ENCODE assay signal across 23 cellular contexts in the genomic region with DNA sequence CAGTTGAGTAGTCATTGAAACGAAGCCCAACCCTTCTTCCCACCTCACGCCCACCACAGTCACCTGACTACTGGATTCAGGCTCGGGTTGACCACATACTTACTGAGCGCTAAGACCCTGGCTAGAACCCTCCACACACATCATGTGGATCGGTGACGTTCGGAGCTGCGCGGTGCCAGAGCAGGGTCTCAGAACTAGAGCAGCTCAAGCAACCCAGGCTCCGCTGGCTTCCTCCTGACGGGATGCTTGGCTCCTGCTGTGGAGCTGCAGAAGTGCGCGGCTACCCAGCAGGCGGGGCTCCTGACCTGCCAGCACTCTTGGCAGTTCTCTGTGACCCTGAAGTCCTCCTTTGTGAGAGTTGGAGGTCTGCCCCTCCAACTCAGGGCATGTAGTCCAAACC.
A peak's percentile ranks its signal among the peaks of the same experiment; 100 is the strongest.
DNase-seq lines count a peak whose midpoint lies in the region; ATAC-seq and TF ChIP-seq lines count a peak whose summit lies in the region.
"Had no signal": no experiment of that assay in that cellular context is flagged by ENCODE, and none has a peak within 500 bp of the region (broad histone marks: within the 10 kb centered on the region; RNA-seq: fewer than 3 reads in every experiment).

No MANE protein-coding gene starts in this region.

- H3K4me1 ChIP-seq in DND-41 (ENCODE audit: insufficient read depth, low read length) (peaks cover 8% of the 10 kb centered on the region), IMR-90 (ENCODE audit: control insufficient read depth, insufficient read depth, low read length) (peaks cover 17% of the 10 kb centered on the region), neuronal stem cell (ENCODE audit: control insufficient read depth in 2 of 2, insufficient read depth in 1 of 2, low read depth in 1 of 2, low read length in 2 of 2) (peaks cover 1 to 8% of the 10 kb centered on the region in 2 donors)
- H3K4me1 ChIP-seq: Caco-2 had no signal

- POLR2A ChIA-PET in IMR-90 (lab: Charles Lee; ENCODE audit: unreplicated experiment), result no interaction called here

- H2BK120ac ChIP-seq in IMR-90 (ENCODE audit: low read depth, low read length) (peak overlapping the region; percentile 85), neuronal stem cell (ENCODE audit: low read depth, low read length) (no peak overlapping the region)

- no peak overlapping the region for H3K4me3 Mint-ChIP-seq in endothelial cell (ENCODE audit: unreplicated experiment)
- H3K4me3 Mint-ChIP-seq: CD4-positive, alpha-beta memory T cell had no signal

- ATAC-seq in DND-41 (ENCODE audit: insufficient read depth, low read depth) (0 out of 3 replicates have a peak, but pooled peaks have one; percentile 27), IMR-90 (ENCODE audit: low read depth) (no peak), GM21423 (IDR thresholded peaks at IDR 0.05; ENCODE audit: unreplicated experiment) (no peak)
- ATAC-seq: HCT116, Panc1 had no signal

- H2BK5ac ChIP-seq in IMR-90 (ENCODE audit: low read depth, low read length, poor library complexity, severe bottlenecking) (no peak overlapping the region), neuronal stem cell (ENCODE audit: low read length) (no peak overlapping the region)

- H4K8ac ChIP-seq in IMR-90 (ENCODE audit: low read depth in 2 of 2, low read length in 2 of 2) (no peak overlapping the region), neuronal stem cell (ENCODE audit: low read depth, low read length) (peak overlapping the region; percentile 86)

- DNase-seq in DND-41, result no peak
- no peak for DNase-seq in IMR-90
- no peak for DNase-seq in endothelial cell (ENCODE audit: low spot score)
- DNase-seq in neuronal stem cell (ENCODE audit: low spot score), result no peak
- DNase-seq in COR-L47 (lab: John Stamatoyannopoulos, UW), result no peak
- no peak for DNase-seq in NOMO-1 treated with DMSO at 0.1 percent for 48 hours (lab: John Stamatoyannopoulos, UW; ENCODE audit: unreplicated experiment)
- DNase-seq in NCI-H345 treated with DMSO at 0.1 percent for 48 hours (lab: John Stamatoyannopoulos, UW; ENCODE audit: unreplicated experiment), result no peak
- DNase-seq: AML-193; Caco-2; CD4-positive, alpha-beta memory T cell; GOT3; NCI-H1048; NCI-H1417; NCI-H1694; NCI-H2029 treated with DMSO at 0.1 percent for 48 hours; NCI-H510A; NCI-H69; SHP77 had no signal

- H3K27ac ChIP-seq in DND-41 (ENCODE audit: low read length) (no peak overlapping the region), IMR-90 (ENCODE audit: insufficient read depth, low read length) (no peak overlapping the region), neuronal stem cell (replicated peaks; ENCODE audit: low read length) (no peak overlapping the region)
- H3K27ac ChIP-seq: RWPE1 had no signal

- H3K9ac ChIP-seq in DND-41 (ENCODE audit: low read depth, low read length) (no peak overlapping the region), IMR-90 (ENCODE audit: low read depth, low read length) (no peak overlapping the region), neuronal stem cell (ENCODE audit: low read depth, low read length, poor library complexity) (no peak overlapping the region)

- no peak overlapping the region for H2AK9ac ChIP-seq in IMR-90 (replicated peaks; ENCODE audit: low read depth, low read length, poor library complexity)

- dilution Hi-C loops in IMR-90 (cut with HindIII; ENCODE audit: low sequenced_read_pairs, unreplicated experiment), result no loop called here

- no peaks in the 10 kb centered on the region for H3K9me3 Mint-ChIP-seq in endothelial cell (ENCODE audit: unreplicated experiment)
- H3K9me3 Mint-ChIP-seq: CD4-positive, alpha-beta memory T cell had no signal

- H2BK15ac ChIP-seq in IMR-90 (ENCODE audit: low read depth, low read length) (peak overlapping the region; percentile 39; the same call in 1 of the 3 replicates), neuronal stem cell (ENCODE audit: low read length) (no peak overlapping the region)

- CTCF ChIA-PET in IMR-90 (lab: Yijun Ruan, JAX), result no interaction called here

- no peaks in the 10 kb centered on the region for H3K36me3 ChIP-seq in DND-41 (ENCODE audit: insufficient read depth, low read length)
- H3K36me3 ChIP-seq in IMR-90 (ENCODE audit: control insufficient read depth, insufficient read depth, low read length), result no peaks in the 10 kb centered on the region
- no peaks in the 10 kb centered on the region for H3K36me3 ChIP-seq in neuronal stem cell (replicated peaks in 1 of 2; ENCODE audit: control insufficient read depth in 2 of 2, insufficient read depth in 2 of 2, low read length in 2 of 2)

- H3K4me3 ChIP-seq in DND-41 (ENCODE audit: low read depth in 1 of 2, low read length in 2 of 2), result no peak overlapping the region
- no peak overlapping the region for H3K4me3 ChIP-seq in IMR-90 (ENCODE audit: insufficient read depth, low read depth, low read length)
- H3K4me3 ChIP-seq in neuronal stem cell (ENCODE audit: low read length in 2 of 2), result no peak overlapping the region

- H2BK12ac ChIP-seq in neuronal stem cell (ENCODE audit: low read length), result peak overlapping the region; percentile 4

- 96% methylated on average over 9 of the region's 14 CpGs; no CpG with 5 or more reads in 1 of the 2 experiments for WGBS in IMR-90 (ENCODE audit: extremely low coverage in 2 of 2, insufficient read length in 1 of 2), 2 experiments
- no CpG with 5 or more reads among the region's 14 CpGs for WGBS in neuronal stem cell (ENCODE audit: extremely low coverage in 2 of 2, insufficient read length in 2 of 2, insufficient replicate concordance in 1 of 2), 2 donors

- H3K4me1 Mint-ChIP-seq in endothelial cell (ENCODE audit: unreplicated experiment), result peaks cover 7% of the 10 kb centered on the region

- H3K27ac Mint-ChIP-seq in endothelial cell (ENCODE audit: unreplicated experiment), result peak overlapping the region; percentile 18
- H3K27ac Mint-ChIP-seq: CD4-positive, alpha-beta memory T cell; IgD-negative memory B cell had no signal

- H3K36me3 Mint-ChIP-seq in endothelial cell (ENCODE audit: low read depth, unreplicated experiment), result peaks cover 4% of the 10 kb centered on the region
- H3K36me3 Mint-ChIP-seq: CD4-positive, alpha-beta memory T cell had no signal

- H3K4me2 ChIP-seq in DND-41 (ENCODE audit: insufficient read depth, low read length), result no peak overlapping the region
- H3K4me2 ChIP-seq in IMR-90 (ENCODE audit: low read depth, low read length), result no peak overlapping the region
- no peak overlapping the region for H3K4me2 ChIP-seq in neuronal stem cell (ENCODE audit: insufficient read depth, low read length, poor library complexity, severe bottlenecking)

- no TSS peak for BruUV-seq in IMR-90 (replicated peaks; lab: Mats Ljungman, UMichigan)

- no peak overlapping the region for H3K56ac ChIP-seq in IMR-90 (ENCODE audit: extremely low read depth, insufficient read depth, low read length)

- TF ChIP-seq POLR2A in IMR-90 (IDR thresholded peaks at IDR 0.05; ENCODE audit: low read depth, low read length), result no peak

- H3K79me1 ChIP-seq in IMR-90 (ENCODE audit: low read depth in 1 of 2, low read length in 2 of 2) (no peaks in the 10 kb centered on the region; a peak in 1 of 4 replicates), neuronal stem cell (ENCODE audit: low read depth, low read length) (peaks cover 1% of the 10 kb centered on the region)

- H4K91ac ChIP-seq in IMR-90 (ENCODE audit: insufficient read depth, low read depth, low read length), result peak overlapping the region; percentile 49
- no peak overlapping the region for H4K91ac ChIP-seq in neuronal stem cell (ENCODE audit: low read depth, low read length, poor library complexity)

- no peaks in the 10 kb centered on the region for H3K9me3 ChIP-seq in DND-41 (ENCODE audit: insufficient read depth, low read length, severe bottlenecking)
- H3K9me3 ChIP-seq in IMR-90 (ENCODE audit: control insufficient read depth, insufficient read depth, low read length), result no peaks in the 10 kb centered on the region
- peaks cover 0 to 2% of the 10 kb centered on the region in 2 donors for H3K9me3 ChIP-seq in neuronal stem cell (replicated peaks in 1 of 2; ENCODE audit: control insufficient read depth in 2 of 2, insufficient read depth in 1 of 2, low read depth in 1 of 2, low read length in 2 of 2)
- H3K9me3 ChIP-seq: Caco-2 had no signal

- H3K27me3 ChIP-seq in DND-41 (ENCODE audit: insufficient read depth, low read length, poor library complexity) (no peaks in the 10 kb centered on the region), IMR-90 (ENCODE audit: control insufficient read depth, insufficient read depth, low read length) (no peaks in the 10 kb centered on the region), neuronal stem cell (ENCODE audit: control insufficient read depth in 3 of 3, insufficient read depth in 3 of 3, low read depth in 1 of 3, low read length in 3 of 3) (peaks cover 0 to 4% (median 0%) of the 10 kb centered on the region in 3 experiments)

- H2AFZ ChIP-seq in DND-41 (ENCODE audit: low read depth, low read length) (no peak overlapping the region), IMR-90 (replicated peaks; ENCODE audit: low read length, poor library complexity) (peak overlapping the region; percentile 65), neuronal stem cell (ENCODE audit: low read length) (no peak overlapping the region)

- peak overlapping the region; percentile 77; the same call in 1 of the 2 replicates for H2AK5ac ChIP-seq in IMR-90 (ENCODE audit: low read depth, low read length)
- peak overlapping the region; percentile 78 for H2AK5ac ChIP-seq in neuronal stem cell (ENCODE audit: low read depth, low read length)

- H4K5ac ChIP-seq in IMR-90 (ENCODE audit: low read depth, low read length), result no peak overlapping the region

- H3K23ac ChIP-seq in IMR-90 (ENCODE audit: low read depth, low read length) (no peak overlapping the region), neuronal stem cell (ENCODE audit: low read depth, low read length, poor library complexity) (no peak overlapping the region)

- H3K18ac ChIP-seq in IMR-90 (ENCODE audit: low read depth, low read length) (no peak overlapping the region), neuronal stem cell (ENCODE audit: low read length) (peak overlapping the region; percentile 52)

- peaks cover 16% of the 10 kb centered on the region for H3K9me1 ChIP-seq in IMR-90 (ENCODE audit: insufficient read depth, low read length)

- no peak for TF ChIP-seq RAD21 in IMR-90 (IDR thresholded peaks at IDR 0.05; ENCODE audit: low read length)

- in situ Hi-C loops in IMR-90 (cut with MboI; ENCODE audit: low sequenced_read_pairs), result no loop called here

- TF ChIP-seq CTCF in DND-41 (IDR thresholded peaks at IDR 0.05; ENCODE audit: borderline replicate concordance, extremely low read depth, low read length, poor library complexity, severe bottlenecking) (no peak), IMR-90 (conservative IDR thresholded peaks at IDR 0.05; ENCODE audit: low read depth, low read length) (no peak), endothelial cell (IDR thresholded peaks at IDR 0.05; ENCODE audit: unreplicated experiment) (no peak)

- H3K4ac ChIP-seq in IMR-90 (ENCODE audit: low read depth, low read length), result peak overlapping the region; percentile 44
- H3K4ac ChIP-seq in neuronal stem cell (ENCODE audit: low read length), result no peak overlapping the region

- H3K14ac ChIP-seq in IMR-90 (replicated peaks; ENCODE audit: low read depth, low read length) (no peak overlapping the region), neuronal stem cell (ENCODE audit: low read length) (peak overlapping the region; percentile 44)

- intact Hi-C loops in IMR-90 (cut with micrococcal nuclease), result no loop called here

- H4K20me1 ChIP-seq in DND-41 (ENCODE audit: insufficient read depth, low read length) (no peaks in the 10 kb centered on the region), IMR-90 (ENCODE audit: insufficient read depth, low read length) (no peaks in the 10 kb centered on the region)

- no peaks in the 10 kb centered on the region for H3K79me2 ChIP-seq in DND-41 (ENCODE audit: insufficient read depth, low read length)

- peak overlapping the region; percentile 67 for H2BK20ac ChIP-seq in IMR-90 (ENCODE audit: low read depth, low read length)

- peaks cover 2% of the 10 kb centered on the region for H3K27me3 Mint-ChIP-seq in endothelial cell (ENCODE audit: unreplicated experiment)
